In the genomic region with DNA sequence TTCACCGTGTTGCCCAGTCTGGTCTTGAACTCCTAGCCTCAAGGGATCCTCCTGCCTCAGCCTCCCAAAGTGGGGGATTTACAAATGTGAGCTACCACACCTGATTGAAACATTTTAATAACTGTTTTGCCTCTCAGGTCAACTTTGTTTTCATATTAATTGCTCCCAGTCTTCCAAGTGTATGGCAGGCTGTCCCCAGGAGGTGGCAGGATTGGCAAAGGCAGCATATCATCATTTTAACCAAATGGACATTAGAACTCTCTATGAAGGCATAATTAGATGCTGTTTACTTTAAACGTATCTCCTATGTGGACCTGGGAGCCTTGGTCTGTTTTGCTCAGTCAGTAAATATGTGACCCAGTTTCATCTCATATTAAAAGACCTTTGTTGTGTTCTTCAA, we compare ENCODE assay signal across 8 cellular contexts. TPM values are rescaled to one million over a fixed set of nuclear protein-coding genes. Genes with fewer than 3 reads are reported as not detected.
DNase-seq lines count a peak whose midpoint lies in the region; ATAC-seq, FAIRE-seq and TF ChIP-seq lines count a peak whose summit lies in the region.

No MANE protein-coding gene starts in this region.

- H3K27ac ChIP-seq in keratinocyte (ENCODE audit: control insufficient read depth, insufficient read depth, low read length) = no peak overlapping the region

- H3K27me3 ChIP-seq in keratinocyte (ENCODE audit: control insufficient read depth, extremely low read depth, insufficient read depth, low read length) = no peaks in the 10 kb centered on the region

- no peak overlapping the region for H2AFZ ChIP-seq in keratinocyte (ENCODE audit: control insufficient read depth, low read length)

- no peak overlapping the region for H3K4me3 ChIP-seq in HFF-Myc (replicated peaks; ENCODE audit: low read depth, low read length)
- H3K4me3 ChIP-seq in keratinocyte (ENCODE audit: control insufficient read depth in 2 of 3, extremely low read depth in 1 of 3, insufficient read depth in 2 of 3, low read depth in 1 of 3, low read length in 3 of 3) = no peak overlapping the region

- H3K79me2 ChIP-seq in keratinocyte (ENCODE audit: control insufficient read depth, insufficient read depth, low read length) = no peaks in the 10 kb centered on the region

- peaks cover 28 to 31% of the 10 kb centered on the region in 2 experiments for H3K36me3 ChIP-seq in keratinocyte (ENCODE audit: control insufficient read depth in 2 of 2, extremely low read depth in 1 of 2, insufficient read depth in 2 of 2, low read length in 2 of 2)

- DNase-seq in COR-L47 (lab: John Stamatoyannopoulos, UW) = peak; percentile 45
- no peak for DNase-seq in HFF-Myc (ENCODE audit: extremely low read depth, low read depth)
- no peak for DNase-seq in keratinocyte (ENCODE audit: low read depth, low spot score)
- DNase-seq in NCI-H2227 treated with DMSO at 0.1 percent for 48 hours (lab: John Stamatoyannopoulos, UW) = no peak
- DNase-seq in NCI-H187 (lab: John Stamatoyannopoulos, UW) = no peak

- H3K9me1 ChIP-seq in keratinocyte (ENCODE audit: control insufficient read depth, extremely low read depth, insufficient read depth, low read length) = peaks cover 2% of the 10 kb centered on the region

- H3K4me2 ChIP-seq in keratinocyte (ENCODE audit: control insufficient read depth, extremely low read depth, insufficient read depth, low read depth, low read length) = no peak overlapping the region

- 0 out of 3 replicates have a peak, but pooled peaks have one; percentile 22 for ATAC-seq in SK-N-SH treated with all-trans-retinoic acid at 6 μM for 48 hours
- ATAC-seq in GM19035 (IDR thresholded peaks at IDR 0.05; ENCODE audit: unreplicated experiment) = no peak
- ATAC-seq in HG03108 (IDR thresholded peaks at IDR 0.05; ENCODE audit: unreplicated experiment) = no peak

- H3K9ac ChIP-seq in keratinocyte (ENCODE audit: control insufficient read depth, extremely low read depth, insufficient read depth, low read length) = no peak overlapping the region

- peaks cover 15% of the 10 kb centered on the region for H3K4me1 ChIP-seq in keratinocyte (ENCODE audit: control insufficient read depth, extremely low read depth, insufficient read depth, low read length)

- FAIRE-seq in keratinocyte (lab: Jason Lieb, UNC) = no peak

- dilution Hi-C loops in keratinocyte (cut with MboI; ENCODE audit: extremely low pct_ligation_motif_present, low sequenced_read_pairs) = no loop called here

- no peaks in the 10 kb centered on the region for H4K20me1 ChIP-seq in keratinocyte (ENCODE audit: control insufficient read depth, extremely low read depth, insufficient read depth, low read length)

- TF ChIP-seq CTCF in HFF-Myc (IDR thresholded peaks at IDR 0.05; ENCODE audit: low read depth, low read length, missing control alignments) (peak; percentile 19), keratinocyte (optimal IDR thresholded peaks at IDR 0.05 in 1 of 3, IDR thresholded peaks at IDR 0.05 in 1 of 3, conservative IDR thresholded peaks at IDR 0.05 in 1 of 3; ENCODE audit: extremely low read depth in 1 of 3, insufficient read depth in 2 of 3, low read length in 3 of 3) (peak; percentile 28 to 41 (median 32))

- H3K9me3 ChIP-seq in keratinocyte (ENCODE audit: control insufficient read depth, low read depth, low read length) = peaks cover 3% of the 10 kb centered on the region

TF ChIP-seq in SK-N-SH treated with all-trans-retinoic acid at 6 μM for 48 hours, 23 proteins besides CTCF, POLR2A, EP300 and RAD21:
- TF ChIP-seq ZNF70 (CRISPR knock-in tag; IDR thresholded peaks at IDR 0.05) (no peak), CSDC2 (CRISPR knock-in tag; IDR thresholded peaks at IDR 0.05) (no peak), ARNTL (CRISPR knock-in tag; IDR thresholded peaks at IDR 0.05; ENCODE audit: borderline replicate concordance, low read depth) (no peak), ZC3H10 (CRISPR knock-in tag; IDR thresholded peaks at IDR 0.05) (no peak), TOX (CRISPR knock-in tag; IDR thresholded peaks at IDR 0.05; ENCODE audit: borderline replicate concordance) (no peak), ZFP30 (CRISPR knock-in tag; IDR thresholded peaks at IDR 0.05) (no peak)

RNA-seq across cellular contexts. Expression of gene CSE1L, which starts 59.2 kb away (rescaled TPM):
- 71.0 to 134 TPM (median 77.4 TPM) in 3 replicates for polyA plus RNA-seq in keratinocyte
- polyA plus RNA-seq in keratinocyte (2011; ENCODE audit: low read depth) = 38.3 TPM
- 55.4 and 109 TPM in 2 replicates for polyA plus RNA-seq in keratinocyte (2011; cell fraction: cytosol; rRNA removed)
- polyA plus RNA-seq in keratinocyte (2011; cell fraction: nucleus; rRNA removed) = 73.0 and 82.3 TPM in 2 replicates
- 43.4 and 93.6 TPM in 2 replicates for polyA plus RNA-seq in keratinocyte (2012; ENCODE audit: low replicate concordance)
- polyA minus RNA-seq in keratinocyte = 22.4 to 125 TPM (median 56.4 TPM) in 3 replicates
- 51.0 TPM for polyA minus RNA-seq in keratinocyte (2011; cell fraction: cytosol; rRNA and poly(A)+ RNA removed)
- 37.4 and 76.2 TPM in 2 replicates for polyA minus RNA-seq in keratinocyte (2011; cell fraction: nucleus; rRNA and poly(A)+ RNA removed)
